8 cellular contexts compared by ENCODE assay signal in genomic region chr17:42405963-42406495, GRCh38. TPM values are rescaled to one million over a fixed set of nuclear protein-coding genes. Genes with fewer than 3 reads are reported as not detected.
DNase-seq lines count a peak whose midpoint lies in the region; ATAC-seq and TF ChIP-seq lines count a peak whose summit lies in the region.

No MANE protein-coding gene starts in this region.

- peak; percentile 74 for TF ChIP-seq CTCF in coronary artery (IDR thresholded peaks at IDR 0.05)

- no peak for ATAC-seq in GM18868 (IDR thresholded peaks at IDR 0.05; ENCODE audit: unreplicated experiment)

- DNase-seq in NCI-H2081 (lab: John Stamatoyannopoulos, UW) (peak; percentile 77 to 81), NCI-H2081 treated with DMSO at 0.1 percent for 48 hours (lab: John Stamatoyannopoulos, UW) (no peak), NCI-H510A treated with DMSO at 0.1 percent for 48 hours (lab: John Stamatoyannopoulos, UW) (peak; percentile 72), coronary artery (ENCODE audit: low spot score) (peak; percentile 88), lung microvascular endothelial cell (ENCODE audit: low read depth in 2 of 2) (peak; percentile 79 to 88)
- peak; percentile 71 to 75 for DNase-seq in activated CD4-positive, alpha-beta T cell treated with anti-CD3 and anti-CD28 coated beads, Interleukin-2, amount 50 U/mL, for 24 hours (ENCODE audit: low read depth in 1 of 2, low spot score in 1 of 2)
- DNase-seq in stimulated activated CD8-positive, alpha-beta memory T cell treated with anti-CD3 and anti-CD28 coated beads, Interleukin-12 subunit alpha, Interleukin-12 subunit beta, amount 100 ng/mL, for 4 hours (ENCODE audit: low read depth) = peak; percentile 62

- H3K27ac ChIP-seq in coronary artery = peak overlapping the region; percentile 81 to 93

- H3K4me3 ChIP-seq in coronary artery = peak overlapping the region; percentile 37

RNA-seq across cellular contexts. Expression of gene CAVIN1, which starts 17.0 kb away (rescaled TPM):
- 342 and 371 TPM in 2 replicates for total RNA-seq in lung microvascular endothelial cell

RNA-seq across cellular contexts. Expression of gene STAT3, which starts 17.8 kb away (rescaled TPM):
- total RNA-seq in lung microvascular endothelial cell = 61.5 and 80.0 TPM in 2 replicates

RNA-seq across cellular contexts. Expression of gene ATP6V0A1, which starts 52.6 kb away (rescaled TPM):
- 16.6 and 22.0 TPM in 2 replicates for total RNA-seq in lung microvascular endothelial cell
